In the genomic region with DNA sequence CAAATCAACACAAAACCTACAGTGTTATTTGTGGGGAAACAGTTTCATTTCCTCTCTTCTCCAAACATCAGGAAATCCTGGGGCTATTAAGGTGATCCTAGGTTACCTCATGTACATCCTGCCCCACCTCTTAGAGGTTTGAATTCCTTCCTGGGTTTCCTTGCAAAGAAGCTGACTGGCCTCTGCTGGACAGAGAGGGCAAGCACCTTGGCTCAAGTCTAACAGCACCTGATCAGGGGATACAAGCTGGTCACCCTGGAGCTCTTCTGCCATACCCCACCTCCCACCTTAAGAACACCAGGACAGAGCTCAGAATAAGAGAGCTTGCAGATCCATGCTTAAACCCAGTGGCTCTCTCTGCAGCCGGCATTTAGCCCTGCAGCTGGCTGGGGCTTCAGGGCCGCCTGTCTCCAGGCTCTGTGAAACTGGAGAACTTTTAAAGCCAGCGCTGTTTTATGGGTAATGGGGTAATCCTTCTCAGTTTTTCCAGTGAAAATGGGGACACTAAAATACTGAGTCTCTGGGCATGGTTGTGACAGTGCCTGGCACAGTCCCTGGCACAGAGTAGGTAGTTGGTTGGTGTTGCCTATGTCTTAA, we compare ENCODE assay signal across 8 cellular contexts.
A peak's percentile ranks its signal among the peaks of the same experiment; 100 is the strongest.
DNase-seq lines count a peak whose midpoint lies in the region; ATAC-seq and TF ChIP-seq lines count a peak whose summit lies in the region.

No MANE protein-coding gene starts in this region.

- H3K4me3 ChIP-seq in lung (no peak overlapping the region), tibial artery (no peak overlapping the region)

- H3K4me1 ChIP-seq in lung (ENCODE audit: control insufficient read depth in 2 of 2, insufficient read depth in 2 of 2, low read length in 2 of 2) = peaks cover 0 to 3% of the 10 kb centered on the region in 2 donors
- H3K4me1 ChIP-seq in tibial artery = peaks cover 0 to 10% (median 5%) of the 10 kb centered on the region in 4 donors

- H3K27ac ChIP-seq in lung (ENCODE audit: low read depth in 1 of 2, low read length in 1 of 2) (no peak overlapping the region), tibial artery (no peak overlapping the region)

- 48 to 52% methylated on average over 3 of the region's 3 CpGs for WGBS in lung, 2 donors

- H3K27me3 ChIP-seq in lung (ENCODE audit: control insufficient read depth, insufficient read depth) (no peaks in the 10 kb centered on the region), tibial artery (peaks cover 0 to 5% of the 10 kb centered on the region in 2 donors)

- DNase-seq in EH (ENCODE audit: low read depth) (peak; percentile 29), NCI-H1436 treated with DMSO at 0.1 percent for 48 hours (lab: John Stamatoyannopoulos, UW) (peak; percentile 25), dermis blood vessel endothelial cell (peak; percentile 27), lung (ENCODE audit: low spot score) (peak; percentile 41), tibial artery (no peak)
- no peak for DNase-seq in stimulated activated naive CD4-positive, alpha-beta T cell (lab: John Stamatoyannopoulos, UW)

- H3K36me3 ChIP-seq in lung (ENCODE audit: control insufficient read depth in 2 of 2, insufficient read depth in 2 of 2, low read length in 2 of 2) (no peaks in the 10 kb centered on the region), tibial artery (no peaks in the 10 kb centered on the region)

- TF ChIP-seq CTCF in lung (IDR thresholded peaks at IDR 0.05; ENCODE audit: control extremely low read depth, extremely low read depth) = peak; percentile 34
- no peak for TF ChIP-seq CTCF in tibial artery (IDR thresholded peaks at IDR 0.05)

- intact Hi-C loops in tibial artery (cut with DNase I; ENCODE audit: low total_unique reads) = no loop called here

- ATAC-seq in lung (ENCODE audit: insufficient read depth, low FRiP score) = peak; percentile 66
- ATAC-seq in HG03442 (IDR thresholded peaks at IDR 0.05; ENCODE audit: unreplicated experiment) = no peak
- ATAC-seq in HG03025 (IDR thresholded peaks at IDR 0.05; ENCODE audit: low FRiP score, unreplicated experiment) = no peak

- H3K9me3 ChIP-seq in lung (ENCODE audit: control insufficient read depth in 2 of 2, insufficient read depth in 1 of 2, low read length in 1 of 2) (peaks cover 0 to 3% of the 10 kb centered on the region in 2 donors), tibial artery (no peaks in the 10 kb centered on the region)

Comparison
In these comparisons a context has a peak if more than half of its experiments do, and no peak if none do; other contexts are left out.
1. DNase-seq: peak in EH (single experiment), NCI-H1436 treated with DMSO at 0.1 percent for 48 hours (single experiment), dermis blood vessel endothelial cell (single experiment) and lung (single experiment); none in tibial artery (0 of 2) and stimulated activated naive CD4-positive, alpha-beta T cell (0 of 6).